Comparison of ENCODE assay signal across 1 cellular context in the genomic region with DNA sequence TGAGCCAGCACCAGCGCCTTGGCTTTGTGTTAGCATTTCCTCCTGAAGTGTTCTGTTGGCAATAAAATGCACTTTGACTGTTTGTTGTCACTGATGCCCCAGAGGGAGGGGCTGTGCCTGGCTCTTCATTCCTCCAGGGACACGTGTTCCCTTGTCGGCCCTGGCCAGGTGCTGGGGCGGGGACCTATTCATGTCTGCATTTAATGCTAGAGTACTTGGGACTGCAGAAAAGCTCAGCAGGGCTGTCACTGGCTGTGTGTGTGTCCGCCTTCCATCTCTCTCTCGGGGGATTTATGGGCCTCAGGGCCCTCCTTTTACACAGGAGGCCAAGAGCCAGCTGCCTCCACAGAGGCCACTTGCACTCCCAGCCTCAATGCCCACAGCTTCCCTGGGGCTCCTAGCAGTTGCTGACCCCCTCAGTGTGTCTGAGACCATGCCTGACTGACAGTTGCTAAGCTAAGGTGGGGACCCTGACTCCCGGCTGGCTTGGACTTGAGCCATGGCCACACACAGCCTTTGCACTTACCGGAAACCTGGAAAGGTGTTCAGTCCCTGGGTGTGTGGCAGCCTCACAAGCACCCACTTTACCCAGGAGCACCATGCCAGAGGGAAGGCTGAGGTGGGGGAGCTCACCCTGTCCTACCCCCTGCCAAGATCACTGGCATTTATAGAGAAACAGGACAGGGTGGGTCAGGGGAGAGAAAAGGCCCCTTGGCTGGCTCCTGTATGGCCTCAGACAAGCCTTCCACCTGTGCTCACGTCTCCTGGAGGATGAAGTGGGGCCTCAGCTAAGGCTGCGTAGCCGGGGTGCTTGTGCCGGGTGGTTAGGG.
TF ChIP-seq lines count a peak whose summit lies in the region.

No MANE protein-coding gene starts in this region.

TF ChIP-seq in K562, 482 proteins besides CTCF, POLR2A, EP300 and RAD21 (continued from another document):
- TF ChIP-seq, protein P1, sequence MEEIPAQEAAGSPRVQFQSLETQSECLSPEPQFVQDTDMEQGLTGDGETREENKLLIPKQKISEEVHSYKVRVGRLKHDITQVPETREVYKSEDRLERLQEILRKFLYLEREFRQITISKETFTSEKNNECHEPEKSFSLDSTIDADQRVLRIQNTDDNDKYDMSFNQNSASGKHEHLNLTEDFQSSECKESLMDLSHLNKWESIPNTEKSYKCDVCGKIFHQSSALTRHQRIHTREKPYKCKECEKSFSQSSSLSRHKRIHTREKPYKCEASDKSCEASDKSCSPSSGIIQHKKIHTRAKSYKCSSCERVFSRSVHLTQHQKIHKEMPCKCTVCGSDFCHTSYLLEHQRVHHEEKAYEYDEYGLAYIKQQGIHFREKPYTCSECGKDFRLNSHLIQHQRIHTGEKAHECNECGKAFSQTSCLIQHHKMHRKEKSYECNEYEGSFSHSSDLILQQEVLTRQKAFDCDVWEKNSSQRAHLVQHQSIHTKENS (CRISPR knock-in tag; IDR thresholded peaks at IDR 0.05), result no peak
- TF ChIP-seq TCF3 (CRISPR knock-in tag; IDR thresholded peaks at IDR 0.05) (no peak), DNMT1 (IDR thresholded peaks at IDR 0.05) (no peak), POLR2AphosphoS2 (IDR thresholded peaks at IDR 0.05; ENCODE audit: low read length) (0 out of 2 replicates have a peak, but pooled peaks have one; percentile 39), POLR2AphosphoS5 (IDR thresholded peaks at IDR 0.05; ENCODE audit: control insufficient read depth, insufficient read depth, low read depth, low read length) (0 out of 2 replicates have a peak, but pooled peaks have one; percentile 14), PTTG1 (tag; IDR thresholded peaks at IDR 0.05; ENCODE audit: low read depth) (no peak)
- TF ChIP-seq, protein P2, sequence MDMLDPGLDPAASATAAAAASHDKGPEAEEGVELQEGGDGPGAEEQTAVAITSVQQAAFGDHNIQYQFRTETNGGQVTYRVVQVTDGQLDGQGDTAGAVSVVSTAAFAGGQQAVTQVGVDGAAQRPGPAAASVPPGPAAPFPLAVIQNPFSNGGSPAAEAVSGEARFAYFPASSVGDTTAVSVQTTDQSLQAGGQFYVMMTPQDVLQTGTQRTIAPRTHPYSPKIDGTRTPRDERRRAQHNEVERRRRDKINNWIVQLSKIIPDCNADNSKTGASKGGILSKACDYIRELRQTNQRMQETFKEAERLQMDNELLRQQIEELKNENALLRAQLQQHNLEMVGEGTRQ (CRISPR knock-in tag; IDR thresholded peaks at IDR 0.05), result 0 out of 2 replicates have a peak, but pooled peaks have one; percentile 4
